In genomic region chr7:13198036-13198435, GRCh38 we compare ENCODE assay signal across 27 cellular contexts.
"Had no signal": no experiment of that assay in that cellular context is flagged by ENCODE, and none has a peak within 500 bp of the region (broad histone marks: within the 10 kb centered on the region; RNA-seq: fewer than 3 reads in every experiment).

No MANE protein-coding gene starts in this region.

- H3K4me3 ChIP-seq: SJCRH30, SK-N-MC had no signal

- H3K4me1 ChIP-seq: SJCRH30 had no signal

- H3K9me3 Mint-ChIP-seq: activated CD4-positive, alpha-beta memory T cell treated with anti-CD3 and anti-CD28 coated beads, Interleukin-2, amount 10 ng/mL, durations not matched to agents 7 days and 5 days; activated naive CD8-positive, alpha-beta T cell treated with anti-CD3 and anti-CD28 coated beads for 36 hours had no signal

- H3K27ac Mint-ChIP-seq: activated CD4-positive, alpha-beta memory T cell treated with anti-CD3 and anti-CD28 coated beads, Interleukin-2, amount 10 ng/mL, durations not matched to agents 7 days and 5 days; activated CD8-positive, alpha-beta memory T cell treated with anti-CD3 and anti-CD28 coated beads, Interleukin-2, amount 10 ng/mL, durations not matched to agents 7 days and 5 days; activated naive CD8-positive, alpha-beta T cell treated with anti-CD3 and anti-CD28 coated beads for 36 hours had no signal

- H3K27me3 ChIP-seq: SJCRH30 had no signal

- H3K36me3 ChIP-seq: SJCRH30, WERI-Rb-1 had no signal

- H3K36me3 Mint-ChIP-seq: activated CD8-positive, alpha-beta memory T cell treated with anti-CD3 and anti-CD28 coated beads, Interleukin-2, amount 10 ng/mL, durations not matched to agents 7 days and 5 days; activated naive CD8-positive, alpha-beta T cell treated with anti-CD3 and anti-CD28 coated beads for 36 hours had no signal

- DNase-seq: activated CD4-positive, alpha-beta memory T cell treated with anti-CD3 and anti-CD28 coated beads, Interleukin-2, amount 10 ng/mL, durations not matched to agents 7 days and 5 days; activated CD4-positive, alpha-beta T cell treated with anti-CD3 and anti-CD28 coated beads for 1 hour; activated CD4-positive, alpha-beta T cell treated with anti-CD3 and anti-CD28 coated beads for 48 hours; activated CD4-positive, CD25-positive, alpha-beta regulatory T cell; activated CD8-positive, alpha-beta memory T cell treated with anti-CD3 and anti-CD28 coated beads for 24 hours; activated CD8-positive, alpha-beta memory T cell treated with anti-CD3 and anti-CD28 coated beads, Interleukin-2, amount 10 ng/mL, durations not matched to agents 7 days and 5 days; activated CD8-positive, alpha-beta memory T cell treated with anti-CD3 and anti-CD28 coated beads, Interleukin-2, amount 50 U/mL, for 48 hours; activated effector memory CD4-positive, alpha-beta T cell treated with Interleukin-2 at 50 U/mL for 16 hours; activated naive CD4-positive, alpha-beta T cell treated with anti-CD3 and anti-CD28 coated beads, Interleukin-2, amount 50 U/mL, for 16 hours; activated naive CD8-positive, alpha-beta T cell treated with anti-CD3 and anti-CD28 coated beads for 36 hours; activated T-cell treated with anti-CD3 and anti-CD28 coated beads, Interleukin-2, amount 50 U/mL, for 48 hours; amniotic stem cell; aorta; MM.1S; MV-4-11; NCI-H1092 treated with DMSO at 0.1 percent for 48 hours; NCI-H1417; NCI-H187 treated with DMSO at 0.1 percent for 48 hours; NCI-H2081 treated with DMSO at 0.1 percent for 48 hours; NCI-H345; NCI-H524 treated with DMSO at 0.1 percent for 48 hours; NK-92 treated with Interleukin-12 subunit alpha and Interleukin-12 subunit beta, amount 100 ng/mL, for 24 hours; SHP77; SJCRH30; T1000; WERI-Rb-1 had no signal

- H3K4me3 Mint-ChIP-seq: activated CD4-positive, alpha-beta memory T cell treated with anti-CD3 and anti-CD28 coated beads, Interleukin-2, amount 10 ng/mL, durations not matched to agents 7 days and 5 days; activated CD8-positive, alpha-beta memory T cell treated with anti-CD3 and anti-CD28 coated beads, Interleukin-2, amount 10 ng/mL, durations not matched to agents 7 days and 5 days; activated naive CD8-positive, alpha-beta T cell treated with anti-CD3 and anti-CD28 coated beads for 36 hours had no signal

- H3K9me3 ChIP-seq: SJCRH30 had no signal

- H3K4me1 Mint-ChIP-seq: activated CD4-positive, alpha-beta memory T cell treated with anti-CD3 and anti-CD28 coated beads, Interleukin-2, amount 10 ng/mL, durations not matched to agents 7 days and 5 days; activated naive CD8-positive, alpha-beta T cell treated with anti-CD3 and anti-CD28 coated beads for 36 hours had no signal

- H3K27ac ChIP-seq: SJCRH30, SK-N-MC, WERI-Rb-1 had no signal
